Comparison of ENCODE assay signal across 8 cellular contexts in genomic region chr2:198371902-198372611, GRCh38.
A peak's percentile ranks its signal among the peaks of the same experiment; 100 is the strongest.
DNase-seq lines count a peak whose midpoint lies in the region; ATAC-seq and TF ChIP-seq lines count a peak whose summit lies in the region.

No MANE protein-coding gene starts in this region.

- no peaks in the 10 kb centered on the region for H3K9me3 ChIP-seq in PC-9 (ENCODE audit: insufficient read depth, low read depth)
- no peaks in the 10 kb centered on the region for H3K9me3 ChIP-seq in psoas muscle

- H3K4me1 Mint-ChIP-seq in activated CD4-positive, alpha-beta T cell treated with anti-CD3 and anti-CD28 coated beads for 36 hours: peaks cover 9% of the 10 kb centered on the region

- no peaks in the 10 kb centered on the region for H4K20me1 ChIP-seq in PC-9 (ENCODE audit: insufficient read depth)

- CTCF ChIA-PET in PC-9 (lab: Charles Lee): no interaction called here
- CTCF ChIA-PET in activated CD4-positive, alpha-beta T cell treated with anti-CD3 and anti-CD28 coated beads for 36 hours (lab: Charles Lee): no interaction called here

- H2AFZ ChIP-seq in PC-9: peak overlapping the region; percentile 71

- no peak overlapping the region for H3K27ac Mint-ChIP-seq in activated CD4-positive, alpha-beta T cell treated with anti-CD3 and anti-CD28 coated beads for 36 hours

- no peaks in the 10 kb centered on the region for H3K36me3 Mint-ChIP-seq in activated CD4-positive, alpha-beta T cell treated with anti-CD3 and anti-CD28 coated beads for 36 hours (ENCODE audit: low read depth)

- H3K27ac ChIP-seq in PC-9 (no peak overlapping the region), psoas muscle (no peak overlapping the region)

- no peaks in the 10 kb centered on the region for H3K9me3 Mint-ChIP-seq in activated CD4-positive, alpha-beta T cell treated with anti-CD3 and anti-CD28 coated beads for 36 hours (ENCODE audit: low read depth)

- no peak for TF ChIP-seq CTCF in PC-9 (conservative IDR thresholded peaks at IDR 0.05)
- TF ChIP-seq CTCF in psoas muscle (IDR thresholded peaks at IDR 0.05): no peak

- ATAC-seq in GM18867 (IDR thresholded peaks at IDR 0.05; ENCODE audit: unreplicated experiment): peak; percentile 93
- peak; percentile 97 for ATAC-seq in HG02981 (IDR thresholded peaks at IDR 0.05; ENCODE audit: unreplicated experiment)
- ATAC-seq in psoas muscle: peak in 3 of 4 donors; percentile 38 to 47 (median 44)
- ATAC-seq in activated CD4-positive, alpha-beta T cell treated with anti-CD3 and anti-CD28 coated beads for 36 hours: no peak

- WGBS in psoas muscle, 3 donors: 41 to 60% (median 45%) methylated on average over 12 of the region's 12 CpGs

- DNase-seq in A172 (ENCODE audit: low spot score) (peak; percentile 59), PC-9 (no peak), psoas muscle (no peak), SKM-1 treated with dmso at 0.1 percent for 144 hours (lab: John Stamatoyannopoulos, UW; ENCODE audit: unreplicated experiment) (no peak)
- DNase-seq in activated CD4-positive, alpha-beta T cell treated with anti-CD3 and anti-CD28 coated beads, Interleukin-2, amount 50 U/mL, for 4 hours: no peak
- DNase-seq in activated CD4-positive, alpha-beta T cell treated with anti-CD3 and anti-CD28 coated beads for 36 hours: no peak

- H3K9me2 ChIP-seq in PC-9 (ENCODE audit: insufficient read depth): no peaks in the 10 kb centered on the region

- no peaks in the 10 kb centered on the region for H3K79me2 ChIP-seq in PC-9 (ENCODE audit: low read depth)

- no peaks in the 10 kb centered on the region for H3K27me3 ChIP-seq in PC-9 (ENCODE audit: insufficient read depth, low read depth)
- no peaks in the 10 kb centered on the region for H3K27me3 ChIP-seq in psoas muscle (ENCODE audit: insufficient read depth in 3 of 3, low read length in 2 of 3)

- peaks cover 27% of the 10 kb centered on the region for H3K27me3 Mint-ChIP-seq in activated CD4-positive, alpha-beta T cell treated with anti-CD3 and anti-CD28 coated beads for 36 hours

- no peaks in the 10 kb centered on the region for H3F3A ChIP-seq in PC-9 (ENCODE audit: insufficient read depth, low read depth)

- H3K4me1 ChIP-seq in PC-9 (replicated peaks; ENCODE audit: insufficient read depth): no peaks in the 10 kb centered on the region
- no peaks in the 10 kb centered on the region for H3K4me1 ChIP-seq in psoas muscle

- peak overlapping the region; percentile 25; the same call in 1 of the 2 replicates for H3K4me3 ChIP-seq in PC-9
- H3K4me3 ChIP-seq in psoas muscle: peak overlapping the region; percentile 51

- intact Hi-C loops in PC-9 (cut with micrococcal nuclease; ENCODE audit: unreplicated experiment) (loop anchor here (5.0 kb wide), 1 partner anchor 1115 kb away; no protein-coding TSS in a partner anchor), psoas muscle (cut with DNase I) (no loop called here)
- intact Hi-C loops in activated CD4-positive, alpha-beta T cell treated with anti-CD3 and anti-CD28 coated beads for 36 hours (cut with DNase I, micrococcal nuclease): loop anchor here in 1 of 2 experiments (5.0 kb wide), 1 partner anchor 1365 kb away; no protein-coding TSS in a partner anchor

- H3K4me3 Mint-ChIP-seq in activated CD4-positive, alpha-beta T cell treated with anti-CD3 and anti-CD28 coated beads for 36 hours: no peak overlapping the region

- POLR2A ChIA-PET in PC-9 (lab: Charles Lee; ENCODE audit: unreplicated experiment): no interaction called here
- POLR2A ChIA-PET in activated CD4-positive, alpha-beta T cell treated with anti-CD3 and anti-CD28 coated beads for 36 hours (lab: Charles Lee): no interaction called here

- BruUV-seq in PC-9 (replicated peaks; lab: Mats Ljungman, UMichigan): no TSS peak

- H3K36me3 ChIP-seq in PC-9 (ENCODE audit: low read depth) (no peaks in the 10 kb centered on the region), psoas muscle (ENCODE audit: insufficient read depth in 1 of 2, low read depth in 1 of 2) (no peaks in the 10 kb centered on the region)

- H3K4me2 ChIP-seq in PC-9: peak overlapping the region; percentile 52
